In genomic region chr14:39265741-39266588, GRCh38 we compare ENCODE assay signal across 8 cellular contexts. TPM values are rescaled to one million over a fixed set of nuclear protein-coding genes. Genes with fewer than 3 reads are reported as not detected.
DNase-seq lines count a peak whose midpoint lies in the region; ATAC-seq and TF ChIP-seq lines count a peak whose summit lies in the region.

No MANE protein-coding gene starts in this region.

- no peaks in the 10 kb centered on the region for H3K9me2 ChIP-seq in SU-DHL-6 (replicated peaks; ENCODE audit: insufficient read depth, low read length)

- POLR2A ChIA-PET in CD4-positive, alpha-beta memory T cell (lab: Charles Lee; ENCODE audit: partially characterized antibody) = interaction anchor here (1.3 to 4.8 kb wide), 7 partner anchors 9 to 167 kb away, joined by 4 to 81 read pairs (median 35); partner anchors contain the start of genes FBXO33, GEMIN2, PNN and TRAPPC6B

- peak; percentile 51 for ATAC-seq in esophagus mucosa
- ATAC-seq in natural killer cell treated with Interleukin-12 subunit alpha and Interleukin-12 subunit beta and Interleukin-15 and Interleukin-18, amount 100 ng/mL, for 72 hours = no peak

- intact Hi-C loops in CD4-positive, alpha-beta memory T cell (cut with micrococcal nuclease) = loop anchor here (1.0 to 5.0 kb wide), 5 partner anchors 33 to 163 kb away; partner anchors contain the start of genes GEMIN2, MIA2 and SEC23A

- peaks cover 26% of the 10 kb centered on the region for H3F3A ChIP-seq in SU-DHL-6 (ENCODE audit: insufficient read depth)

- peak overlapping the region; percentile 71 for H3K9ac ChIP-seq in SU-DHL-6 (ENCODE audit: low read length)

- peak overlapping the region; percentile 86 for H3K27ac ChIP-seq in CD4-positive, alpha-beta memory T cell (ENCODE audit: low read depth, low read length)
- H3K27ac ChIP-seq in SU-DHL-6 (ENCODE audit: low read depth, low read length) = peak overlapping the region; percentile 84

- peak overlapping the region; percentile 77 to 98 (median 97) for H3K4me3 Mint-ChIP-seq in CD4-positive, alpha-beta memory T cell
- peak overlapping the region; percentile 92 for H3K4me3 Mint-ChIP-seq in natural killer cell treated with Interleukin-12 subunit alpha and Interleukin-12 subunit beta and Interleukin-15 and Interleukin-18, amount 100 ng/mL, for 72 hours

- no peaks in the 10 kb centered on the region for H3K27me3 Mint-ChIP-seq in CD4-positive, alpha-beta memory T cell
- H3K27me3 Mint-ChIP-seq in natural killer cell treated with Interleukin-12 subunit alpha and Interleukin-12 subunit beta and Interleukin-15 and Interleukin-18, amount 100 ng/mL, for 72 hours = no peaks in the 10 kb centered on the region

- H3K27ac Mint-ChIP-seq in CD4-positive, alpha-beta memory T cell = peak overlapping the region; percentile 91 to 99 (median 97)
- peak overlapping the region; percentile 95 to 97 for H3K27ac Mint-ChIP-seq in natural killer cell treated with Interleukin-12 subunit alpha and Interleukin-12 subunit beta and Interleukin-15 and Interleukin-18, amount 100 ng/mL, for 72 hours

- H3K4me1 ChIP-seq in CD4-positive, alpha-beta memory T cell (ENCODE audit: insufficient read depth, low read length) = peaks cover 40% of the 10 kb centered on the region

- H3K4me1 Mint-ChIP-seq in CD4-positive, alpha-beta memory T cell = peaks cover 28 to 51% (median 40%) of the 10 kb centered on the region in 4 donors
- peaks cover 37 to 45% of the 10 kb centered on the region in 2 donors for H3K4me1 Mint-ChIP-seq in natural killer cell treated with Interleukin-12 subunit alpha and Interleukin-12 subunit beta and Interleukin-15 and Interleukin-18, amount 100 ng/mL, for 72 hours (ENCODE audit: low read depth in 2 of 2)

- H3K4me3 ChIP-seq in CD4-positive, alpha-beta memory T cell (ENCODE audit: low read length in 2 of 2) = peak overlapping the region; percentile 85 to 94
- H3K4me3 ChIP-seq in HFF-Myc (replicated peaks; ENCODE audit: low read depth, low read length) (peak overlapping the region; percentile 83), SU-DHL-6 (ENCODE audit: insufficient read depth, low read length, poor library complexity, severe bottlenecking) (peak overlapping the region; percentile 93)

- H3K4me2 ChIP-seq in SU-DHL-6 (ENCODE audit: low read depth, low read length, poor library complexity, severe bottlenecking) = peak overlapping the region; percentile 85

- no peaks in the 10 kb centered on the region for H3K36me3 ChIP-seq in CD4-positive, alpha-beta memory T cell (ENCODE audit: insufficient read depth, low read length)
- H3K36me3 ChIP-seq in SU-DHL-6 (ENCODE audit: low read length) = 0 out of 2 replicates have a peak, but pooled peaks cover 4% of the 10 kb centered on the region

- TF ChIP-seq CTCF in HFF-Myc (IDR thresholded peaks at IDR 0.05; ENCODE audit: low read depth, low read length, missing control alignments) = no peak
- no peak for TF ChIP-seq CTCF in SU-DHL-6 (IDR thresholded peaks at IDR 0.05; ENCODE audit: insufficient read depth, low read length, poor library complexity, severe bottlenecking)

- peak overlapping the region; percentile 74 for H2AFZ ChIP-seq in SU-DHL-6 (ENCODE audit: low read depth, low read length, severe bottlenecking)

- H3K9me3 ChIP-seq in CD4-positive, alpha-beta memory T cell (ENCODE audit: control insufficient read depth in 1 of 2, low read length in 2 of 2) = no peaks in the 10 kb centered on the region
- peaks cover 3% of the 10 kb centered on the region; the same call in 1 of the 2 replicates for H3K9me3 ChIP-seq in SU-DHL-6 (ENCODE audit: insufficient read depth, low read length)

- peaks cover 33% of the 10 kb centered on the region for H3K79me2 ChIP-seq in SU-DHL-6 (ENCODE audit: insufficient read depth, low read length)

- H3K36me3 Mint-ChIP-seq in CD4-positive, alpha-beta memory T cell = peaks cover 0 to 12% of the 10 kb centered on the region in 2 donors
- no peaks in the 10 kb centered on the region for H3K36me3 Mint-ChIP-seq in natural killer cell treated with Interleukin-12 subunit alpha and Interleukin-12 subunit beta and Interleukin-15 and Interleukin-18, amount 100 ng/mL, for 72 hours

- no peaks in the 10 kb centered on the region for H3K27me3 ChIP-seq in CD4-positive, alpha-beta memory T cell (ENCODE audit: insufficient read depth, low read length)
- H3K27me3 ChIP-seq in SU-DHL-6 (ENCODE audit: low read length) = no peaks in the 10 kb centered on the region

- CTCF ChIA-PET in CD4-positive, alpha-beta memory T cell (lab: Charles Lee; ENCODE audit: partially characterized antibody) = interaction anchor here (1.1 to 2.2 kb wide), 4 partner anchors 19 to 96 kb away, joined by 3 to 8 read pairs (median 4); partner anchors contain the start of gene TRAPPC6B

- H4K20me1 ChIP-seq in SU-DHL-6 (ENCODE audit: low read depth, low read length) = no peaks in the 10 kb centered on the region

- DNase-seq in CD4-positive, alpha-beta memory T cell = peak in 2 of 5 donors; percentile 20 to 52
- DNase-seq in HFF-Myc (ENCODE audit: extremely low read depth, low read depth) = no peak
- DNase-seq in natural killer cell treated with Interleukin-12 subunit alpha and Interleukin-12 subunit beta and Interleukin-15 and Interleukin-18, amount 100 ng/mL, for 72 hours (ENCODE audit: low spot score) = no peak
- no peak for DNase-seq in GDM1 (lab: John Stamatoyannopoulos, UW)
- DNase-seq in effector CD4-positive, alpha-beta T cell = no peak
- DNase-seq in activated CD4-positive, alpha-beta T cell treated with anti-CD3 and anti-CD28 coated beads, Interleukin-2, amount 50 U/mL, for 4 hours = no peak

- peaks cover 0 to 6% (median 0%) of the 10 kb centered on the region in 8 donors for H3K9me3 Mint-ChIP-seq in CD4-positive, alpha-beta memory T cell
- H3K9me3 Mint-ChIP-seq in natural killer cell treated with Interleukin-12 subunit alpha and Interleukin-12 subunit beta and Interleukin-15 and Interleukin-18, amount 100 ng/mL, for 72 hours = peaks cover 3% of the 10 kb centered on the region

RNA-seq across cellular contexts. Expression of gene MIA2, which starts 32.2 kb away (rescaled TPM):
- total RNA-seq in CD4-positive, alpha-beta memory T cell = 10 to 100 TPM; 25.8 to 26.6 TPM
- polyA plus RNA-seq in CD4-positive, alpha-beta memory T cell = 10 to 100 TPM; 19.0 to 26.7 TPM
- total RNA-seq in esophagus mucosa = 45.1 TPM
- 10 to 100 TPM; 26.1 to 26.9 TPM for total RNA-seq in natural killer cell treated with Interleukin-12 subunit alpha and Interleukin-12 subunit beta and Interleukin-15 and Interleukin-18, amount 100 ng/mL, for 72 hours
